In the genomic region with DNA sequence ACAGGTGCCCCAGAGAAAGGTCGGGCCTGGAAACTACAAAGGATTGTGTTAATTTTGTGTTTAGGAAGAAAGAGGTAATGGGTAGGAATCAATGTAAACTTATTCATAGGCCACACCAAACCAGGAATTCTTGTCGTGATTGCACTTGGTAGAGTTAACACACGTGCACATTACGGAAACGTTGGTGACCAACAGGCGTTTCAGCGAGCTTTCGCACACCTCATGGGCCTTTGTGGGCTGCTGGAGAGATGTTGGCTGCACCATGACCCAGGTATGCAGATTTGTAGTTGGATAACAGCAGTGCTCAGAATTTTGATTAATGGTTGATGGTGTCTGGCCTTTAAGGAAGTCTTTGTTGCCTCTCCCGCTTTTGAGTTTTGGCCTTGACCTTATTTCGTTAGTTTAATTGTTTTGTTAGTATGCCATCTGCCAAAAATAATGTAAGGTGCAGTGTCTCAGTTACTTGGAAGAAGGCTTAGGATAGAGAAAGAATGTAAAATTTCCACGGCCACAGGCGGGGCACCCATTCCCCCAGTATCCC, we compare ENCODE assay signal across 8 cellular contexts. TPM values are rescaled to one million over a fixed set of nuclear protein-coding genes. Genes with fewer than 3 reads are reported as not detected.
DNase-seq lines count a peak whose midpoint lies in the region; ATAC-seq and TF ChIP-seq lines count a peak whose summit lies in the region.

No MANE protein-coding gene starts in this region.

- H3K4me3 Mint-ChIP-seq in MCF 10A (ENCODE audit: unreplicated experiment), result no peak overlapping the region
- peak overlapping the region; percentile 49 to 92 (median 68) for H3K4me3 Mint-ChIP-seq in naive thymus-derived CD8-positive, alpha-beta T cell

- H3K36me3 Mint-ChIP-seq in MCF 10A (ENCODE audit: insufficient read depth, unreplicated experiment), result peaks cover 7% of the 10 kb centered on the region
- H3K36me3 Mint-ChIP-seq in naive thymus-derived CD8-positive, alpha-beta T cell, result peaks cover 0 to 4% (median 0%) of the 10 kb centered on the region in 3 donors

- no peaks in the 10 kb centered on the region for H3K9me3 ChIP-seq in HAP-1

- POLR2A ChIA-PET in AG04449 (lab: Yijun Ruan, JAX) (no interaction called here), MCF 10A (lab: Yijun Ruan, JAX) (interaction anchor here (0.7 kb wide), 1 partner anchor 58 kb away, joined by 3 read pairs; no protein-coding TSS in a partner anchor)
- POLR2A ChIA-PET in naive thymus-derived CD8-positive, alpha-beta T cell (lab: Charles Lee), result interaction anchor here (0.8 kb wide), 1 partner anchor 38 kb away, joined by 3 read pairs; no protein-coding TSS in a partner anchor

- peaks cover 17% of the 10 kb centered on the region for H3K4me1 Mint-ChIP-seq in MCF 10A (ENCODE audit: insufficient read depth, unreplicated experiment)
- peaks cover 22 to 67% (median 58%) of the 10 kb centered on the region in 4 donors for H3K4me1 Mint-ChIP-seq in naive thymus-derived CD8-positive, alpha-beta T cell

- no peaks in the 10 kb centered on the region for H3K9me3 Mint-ChIP-seq in MCF 10A (ENCODE audit: unreplicated experiment)
- no peaks in the 10 kb centered on the region for H3K9me3 Mint-ChIP-seq in naive thymus-derived CD8-positive, alpha-beta T cell

- no peaks in the 10 kb centered on the region for H3K27me3 ChIP-seq in HAP-1 (ENCODE audit: low read depth)

- BruUV-seq in MCF 10A (replicated peaks; lab: Mats Ljungman, UMichigan), result TSS peak; percentile 26

- in situ Hi-C loops in HAP-1 (cut with MboI; ENCODE audit: low sequenced_read_pairs), result no loop called here

- H3K4me3 ChIP-seq in AG04449 (ENCODE audit: low read depth, low read length), result peak overlapping the region; percentile 92
- peak overlapping the region; percentile 52 for H3K4me3 ChIP-seq in HAP-1

- no peaks in the 10 kb centered on the region for H3K27me3 Mint-ChIP-seq in MCF 10A (ENCODE audit: insufficient read depth, unreplicated experiment)
- H3K27me3 Mint-ChIP-seq in naive thymus-derived CD8-positive, alpha-beta T cell, result no peaks in the 10 kb centered on the region

- peaks cover 5% of the 10 kb centered on the region for H3K36me3 ChIP-seq in HAP-1 (replicated peaks)

- TF ChIP-seq CTCF in AG04449 (IDR thresholded peaks at IDR 0.05; ENCODE audit: insufficient read depth, low read length, missing control alignments), result no peak
- TF ChIP-seq CTCF in MCF 10A (IDR thresholded peaks at IDR 0.05; ENCODE audit: unreplicated experiment), result no peak

- ATAC-seq in naive thymus-derived CD8-positive, alpha-beta T cell, result no peak

- no peak for DNase-seq in AG04449 (ENCODE audit: low read depth, low spot score)
- DNase-seq in HAP-1 (ENCODE audit: low spot score in 2 of 2), result peak; percentile 9 to 38
- no peak for DNase-seq in MCF 10A (ENCODE audit: unreplicated experiment)
- peak in 1 of 10 donors; percentile 3 for DNase-seq in naive thymus-derived CD8-positive, alpha-beta T cell
- no peak for DNase-seq in NCI-H2081 treated with DMSO at 0.1 percent for 48 hours (lab: John Stamatoyannopoulos, UW)
- DNase-seq in putamen (ENCODE audit: low spot score), result no peak
- no peak for DNase-seq in NCI-H1436 (lab: John Stamatoyannopoulos, UW)
- no peak for DNase-seq in GM19240 (ENCODE audit: insufficient read length, low spot score)

- peaks cover 13% of the 10 kb centered on the region for H3K4me1 ChIP-seq in HAP-1

- intact Hi-C loops in MCF 10A (cut with micrococcal nuclease), result no loop called here

- CTCF ChIA-PET in AG04449 (lab: Yijun Ruan, JAX) (interaction anchor here (1.0 to 2.9 kb wide), 2 partner anchors 9 to 22 kb away, joined by 3 to 23 read pairs; no protein-coding TSS in a partner anchor), MCF 10A (lab: Yijun Ruan, JAX) (interaction anchor here (0.6 to 2.1 kb wide), 6 partner anchors 15 to 152 kb away, joined by 3 to 8 read pairs (median 4); no protein-coding TSS in a partner anchor)

- peak overlapping the region; percentile 5 for H3K27ac Mint-ChIP-seq in MCF 10A (ENCODE audit: low read depth, unreplicated experiment)
- peak overlapping the region; percentile 58 to 94 (median 86) for H3K27ac Mint-ChIP-seq in naive thymus-derived CD8-positive, alpha-beta T cell

RNA-seq across cellular contexts. Expression of gene ZNF236, which starts 1.8 kb away (rescaled TPM):
- 15.3 and 16.1 TPM in 2 replicates for total RNA-seq in MCF 10A (2022)
- 10 to 100 TPM; 24.3 to 25.6 TPM for total RNA-seq in naive thymus-derived CD8-positive, alpha-beta T cell
- 1 to 10 TPM; 4.6 to 8.4 (median 5.7) TPM for polyA plus RNA-seq in naive thymus-derived CD8-positive, alpha-beta T cell

Comparison
In these comparisons a context has a peak if more than half of its experiments do, and no peak if none do; other contexts are left out.
1. DNase-seq: peak in HAP-1 (2 of 2); none in AG04449 (single experiment), MCF 10A (single experiment), NCI-H2081 treated with DMSO at 0.1 percent for 48 hours (single experiment), putamen (single experiment), NCI-H1436 (single experiment) and GM19240 (single experiment).